In the genomic region with DNA sequence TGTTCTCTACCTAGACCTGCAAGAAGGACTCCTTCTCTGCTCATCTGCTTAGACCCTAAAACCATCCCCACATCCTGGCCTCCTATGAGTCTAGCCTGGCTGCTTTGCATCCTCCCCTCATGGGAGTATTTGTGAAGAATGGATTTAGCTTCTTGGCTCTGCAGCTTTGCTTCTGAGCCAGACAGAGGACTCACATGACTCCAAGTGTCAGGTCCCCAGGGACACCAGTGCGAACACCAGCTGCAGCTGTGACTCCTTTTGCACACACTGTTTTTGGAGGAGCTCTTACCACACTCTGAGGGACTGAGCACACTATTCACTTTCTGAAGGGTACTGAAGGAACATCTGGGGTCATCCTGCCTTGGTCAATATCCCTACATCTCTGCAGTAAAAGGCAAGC, we compare ENCODE assay signal across 7 cellular contexts.
DNase-seq lines count a peak whose midpoint lies in the region; ATAC-seq and TF ChIP-seq lines count a peak whose summit lies in the region.

No MANE protein-coding gene starts in this region.

- H3K79me1 ChIP-seq in mesenchymal stem cell (replicated peaks; ENCODE audit: low read length, poor library complexity, severe bottlenecking): no peaks in the 10 kb centered on the region

- H3K14ac ChIP-seq in mesenchymal stem cell (ENCODE audit: low read length in 2 of 2): no peak overlapping the region

- no peak overlapping the region for H4K91ac ChIP-seq in mesenchymal stem cell (ENCODE audit: low read length)

- H3K4me3 Mint-ChIP-seq in CD4-positive, alpha-beta T cell: no peak overlapping the region

- H3K36me3 ChIP-seq in OCI-LY3 (replicated peaks; ENCODE audit: low read depth, low read length) (no peaks in the 10 kb centered on the region), mesenchymal stem cell (ENCODE audit: control insufficient read depth in 1 of 2, insufficient read depth in 2 of 2, low read depth in 1 of 2, low read length in 2 of 2) (no peaks in the 10 kb centered on the region)

- H3K4me3 ChIP-seq in OCI-LY3 (ENCODE audit: low read length) (peak overlapping the region; percentile 40), mesenchymal stem cell (ENCODE audit: insufficient read depth in 1 of 2, low read depth in 1 of 2, low read length in 2 of 2) (peak overlapping the region in 1 of 2 experiments; percentile 49)

- no peak overlapping the region for H3K4ac ChIP-seq in mesenchymal stem cell (ENCODE audit: low read depth in 1 of 2, low read length in 2 of 2)

- peaks cover 11% of the 10 kb centered on the region for H3K4me1 Mint-ChIP-seq in CD4-positive, alpha-beta T cell (ENCODE audit: low read depth)

- H3K79me2 ChIP-seq in OCI-LY3 (ENCODE audit: low read length): no peaks in the 10 kb centered on the region

- H3K18ac ChIP-seq in mesenchymal stem cell (ENCODE audit: low read depth in 1 of 2, low read length in 2 of 2): no peak overlapping the region

- H3K27ac ChIP-seq in OCI-LY3 (ENCODE audit: low read length) (peak overlapping the region; percentile 96), mesenchymal stem cell (ENCODE audit: low read length, poor library complexity, severe bottlenecking) (no peak overlapping the region)
- no peak overlapping the region for H3K27ac ChIP-seq in CD4-positive, alpha-beta T cell (ENCODE audit: low read depth, low read length)

- H2AFZ ChIP-seq in OCI-LY3 (ENCODE audit: low read depth, low read length) (no peak overlapping the region), mesenchymal stem cell (ENCODE audit: low read depth, low read length) (no peak overlapping the region)

- no peak overlapping the region for H3K27ac Mint-ChIP-seq in CD4-positive, alpha-beta T cell

- no peaks in the 10 kb centered on the region for H3K27me3 Mint-ChIP-seq in CD4-positive, alpha-beta T cell

- no peak overlapping the region for H4K8ac ChIP-seq in mesenchymal stem cell (ENCODE audit: low read length)

- H3K9ac ChIP-seq in OCI-LY3 (ENCODE audit: low read length): peak overlapping the region; percentile 44
- peak overlapping the region; percentile 28 for H3K9ac ChIP-seq in mesenchymal stem cell (ENCODE audit: low read length)

- TF ChIP-seq CTCF in OCI-LY3 (IDR thresholded peaks at IDR 0.05; ENCODE audit: low read depth, low read length): no peak
- TF ChIP-seq CTCF in CD4-positive, alpha-beta T cell (IDR thresholded peaks at IDR 0.05): no peak

- H3K9me3 Mint-ChIP-seq in CD4-positive, alpha-beta T cell: no peaks in the 10 kb centered on the region

- H4K20me1 ChIP-seq in OCI-LY3 (ENCODE audit: insufficient read depth, low read length): no peaks in the 10 kb centered on the region

- ATAC-seq in HG03025 (IDR thresholded peaks at IDR 0.05; ENCODE audit: low FRiP score, unreplicated experiment): peak; percentile 83
- ATAC-seq in CD4-positive, alpha-beta T cell (ENCODE audit: poor library complexity): no peak

- H3K9me3 ChIP-seq in OCI-LY3 (ENCODE audit: insufficient read depth, low read length): no peaks in the 10 kb centered on the region; the same call in 1 of the 2 replicates
- no peaks in the 10 kb centered on the region for H3K9me3 ChIP-seq in mesenchymal stem cell (ENCODE audit: control insufficient read depth, low read length)
- no peaks in the 10 kb centered on the region for H3K9me3 ChIP-seq in CD4-positive, alpha-beta T cell (ENCODE audit: control insufficient read depth, low read length)

- no peaks in the 10 kb centered on the region for H3K36me3 Mint-ChIP-seq in CD4-positive, alpha-beta T cell (ENCODE audit: low read depth)

- POLR2A ChIA-PET in CD4-positive, alpha-beta T cell (lab: Charles Lee): interaction anchor here (1.1 kb wide), 1 partner anchor 27 kb away, joined by 3 read pairs; no protein-coding TSS in a partner anchor

- CTCF ChIA-PET in CD4-positive, alpha-beta T cell (lab: Charles Lee): interaction anchor here (1.2 kb wide), 1 partner anchor 44 kb away, joined by 4 read pairs; no protein-coding TSS in a partner anchor

- peak; percentile 56 for DNase-seq in GM19238 (ENCODE audit: insufficient read length, low spot score)
- DNase-seq in mesenchymal stem cell: peak; percentile 51
- no peak for DNase-seq in activated CD8-positive, alpha-beta memory T cell treated with anti-CD3 and anti-CD28 coated beads, Interleukin-2, amount 50 U/mL, for 4 hours
- no peak for DNase-seq in A172 (ENCODE audit: low spot score)
- DNase-seq in CD4-positive, alpha-beta T cell: no peak

- no peak overlapping the region for H2BK5ac ChIP-seq in mesenchymal stem cell (ENCODE audit: low read depth, low read length, poor library complexity, severe bottlenecking)

- no peak overlapping the region for H3K23ac ChIP-seq in mesenchymal stem cell (ENCODE audit: low read length in 2 of 2)

- H2AK5ac ChIP-seq in mesenchymal stem cell (ENCODE audit: low read length, severe bottlenecking): no peak overlapping the region

- no peak overlapping the region for H2BK120ac ChIP-seq in mesenchymal stem cell (ENCODE audit: low read depth, low read length)

- no peaks in the 10 kb centered on the region for H3K27me3 ChIP-seq in OCI-LY3 (ENCODE audit: low read depth, low read length)
- no peaks in the 10 kb centered on the region for H3K27me3 ChIP-seq in mesenchymal stem cell (ENCODE audit: control insufficient read depth in 1 of 2, insufficient read depth in 1 of 2, low read length in 2 of 2)
- H3K27me3 ChIP-seq in CD4-positive, alpha-beta T cell (ENCODE audit: control insufficient read depth, insufficient read depth, low read length): no peaks in the 10 kb centered on the region

- intact Hi-C loops in CD4-positive, alpha-beta T cell (cut with DNase I, micrococcal nuclease): no loop called here

- H3K4me2 ChIP-seq in OCI-LY3 (ENCODE audit: low read length): peak overlapping the region; percentile 94
- H3K4me2 ChIP-seq in mesenchymal stem cell (ENCODE audit: low read length, poor library complexity, severe bottlenecking): no peak overlapping the region

- peak overlapping the region in 1 of 2 experiments; percentile 32 for H2BK12ac ChIP-seq in mesenchymal stem cell (ENCODE audit: low read length in 2 of 2)

- 43% methylated on average over 1 of the region's 1 CpG for WGBS in mesenchymal stem cell

- no peak overlapping the region for H2BK15ac ChIP-seq in mesenchymal stem cell (ENCODE audit: low read depth, poor library complexity, severe bottlenecking)

- H3K4me1 ChIP-seq in OCI-LY3 (ENCODE audit: low read length): peaks cover 65% of the 10 kb centered on the region
- no peaks in the 10 kb centered on the region for H3K4me1 ChIP-seq in mesenchymal stem cell (ENCODE audit: control insufficient read depth, insufficient read depth, low read depth, low read length)

Comparison
In these comparisons a context has a peak if more than half of its experiments do, and no peak if none do; other contexts are left out.
1. DNase-seq: peak in GM19238 (single experiment) and mesenchymal stem cell (single experiment); none in activated CD8-positive, alpha-beta memory T cell treated with anti-CD3 and anti-CD28 coated beads, Interleukin-2, amount 50 U/mL, for 4 hours (single experiment), A172 (single experiment) and CD4-positive, alpha-beta T cell (0 of 10).